In genomic region chr17:5077781-5078105, GRCh38 we compare ENCODE assay signal across 9 cellular contexts. TPM values are rescaled to one million over a fixed set of nuclear protein-coding genes. Genes with fewer than 3 reads are reported as not detected.
DNase-seq lines count a peak whose midpoint lies in the region; ATAC-seq and TF ChIP-seq lines count a peak whose summit lies in the region.
"Had no signal": no experiment of that assay in that cellular context is flagged by ENCODE, and none has a peak within 500 bp of the region (broad histone marks: within the 10 kb centered on the region; RNA-seq: fewer than 3 reads in every experiment).

No MANE protein-coding gene starts in this region.

- peak in 1 of 2 donors; percentile 9 for ATAC-seq in activated naive CD4-positive, alpha-beta T cell treated with anti-CD3 and anti-CD28 coated beads, Interleukin-2, amount 50 U/mL, for 72 hours
- ATAC-seq: Panc1 had no signal

- no peak overlapping the region for H3K18ac ChIP-seq in mesendoderm (ENCODE audit: low read length)

- TF ChIP-seq CTCF in right atrium auricular region (IDR thresholded peaks at IDR 0.05) (no peak), smooth muscle cell (IDR thresholded peaks at IDR 0.05; ENCODE audit: borderline replicate concordance, insufficient read depth, poor library complexity, severe bottlenecking) (no peak)

- no peaks in the 10 kb centered on the region for H4K20me1 ChIP-seq in GM23248 (ENCODE audit: insufficient read depth)
- H4K20me1 ChIP-seq in smooth muscle cell (ENCODE audit: low read depth) = no peaks in the 10 kb centered on the region

- H2BK120ac ChIP-seq in mesendoderm (ENCODE audit: low read depth, low read length) = no peak overlapping the region

- no peak overlapping the region for H3K4ac ChIP-seq in mesendoderm (ENCODE audit: low read depth, low read length)

- H3K79me1 ChIP-seq in mesendoderm (ENCODE audit: low read length) = no peaks in the 10 kb centered on the region

- no peak overlapping the region for H3K27ac ChIP-seq in GM23248
- peak overlapping the region; percentile 84 to 87 for H3K27ac ChIP-seq in right atrium auricular region
- no peak overlapping the region for H3K27ac ChIP-seq in smooth muscle cell (ENCODE audit: low read depth)
- no peak overlapping the region for H3K27ac ChIP-seq in mesendoderm (ENCODE audit: low read depth, low read length)

- DNase-seq in GM23248 = no peak
- DNase-seq in activated naive CD4-positive, alpha-beta T cell treated with anti-CD3 and anti-CD28 coated beads, Interleukin-2, amount 50 U/mL, for 72 hours (ENCODE audit: low spot score in 2 of 2) = peak in 1 of 2 donors; percentile 57
- no peak for DNase-seq in right atrium auricular region (ENCODE audit: low spot score)
- no peak for DNase-seq in smooth muscle cell (lab: John Stamatoyannopoulos, UW; ENCODE audit: unreplicated experiment)
- DNase-seq in iPS-NIHi7 (ENCODE audit: extremely low spot score) = no peak
- DNase-seq in HK-2 (ENCODE audit: unreplicated experiment) = no peak
- DNase-seq in mesendoderm = no peak
- DNase-seq in NCI-H526 (lab: John Stamatoyannopoulos, UW) = no peak

- H3K36me3 ChIP-seq in GM23248 (ENCODE audit: low read depth) = no peaks in the 10 kb centered on the region
- no peaks in the 10 kb centered on the region for H3K36me3 ChIP-seq in right atrium auricular region
- H3K36me3 ChIP-seq in smooth muscle cell (ENCODE audit: low read depth) = no peaks in the 10 kb centered on the region
- H3K36me3 ChIP-seq in mesendoderm (ENCODE audit: control insufficient read depth, insufficient read depth, low read length) = no peaks in the 10 kb centered on the region

- peaks cover 15 to 34% of the 10 kb centered on the region in 2 donors for H3K36me3 Mint-ChIP-seq in activated naive CD4-positive, alpha-beta T cell treated with anti-CD3 and anti-CD28 coated beads, Interleukin-2, amount 50 U/mL, for 72 hours

- no peak overlapping the region for H2BK15ac ChIP-seq in mesendoderm (replicated peaks; ENCODE audit: low read depth)

- H4K8ac ChIP-seq in mesendoderm (ENCODE audit: low read depth, low read length) = no peak overlapping the region

- no peaks in the 10 kb centered on the region for H3F3A ChIP-seq in GM23248 (ENCODE audit: insufficient read depth)
- no peaks in the 10 kb centered on the region for H3F3A ChIP-seq in smooth muscle cell (ENCODE audit: low read depth)

- in situ Hi-C loops in GM23248 (cut with MboI) = no loop called here

- H3K4me2 ChIP-seq in GM23248 (ENCODE audit: unreplicated experiment) (peak overlapping the region; percentile 93), smooth muscle cell (peak overlapping the region; percentile 57), mesendoderm (ENCODE audit: low read length) (no peak overlapping the region)

- H2AK5ac ChIP-seq in mesendoderm (ENCODE audit: low read length) = no peak overlapping the region

- H3K9me3 ChIP-seq in GM23248 (ENCODE audit: low read depth) (no peaks in the 10 kb centered on the region), right atrium auricular region (no peaks in the 10 kb centered on the region), smooth muscle cell (replicated peaks; ENCODE audit: low read depth) (no peaks in the 10 kb centered on the region)

- H3K27ac Mint-ChIP-seq in activated naive CD4-positive, alpha-beta T cell treated with anti-CD3 and anti-CD28 coated beads, Interleukin-2, amount 50 U/mL, for 72 hours = peak overlapping the region; percentile 89 to 90

- WGBS in GM23248 (ENCODE audit: low coverage in 1 of 2, low lambda C conversion rate in 2 of 2, missing lambda C conversion rate in 2 of 2), 2 experiments = 25 to 27% methylated on average over 14 of the region's 14 CpGs
- 85% methylated on average over 14 of the region's 14 CpGs for WGBS in smooth muscle cell (ENCODE audit: low lambda C conversion rate)
- WGBS in mesendoderm (ENCODE audit: extremely low coverage, insufficient coverage, low lambda C conversion rate) = no CpG with 5 or more reads among the region's 14 CpGs

- H3K9me3 Mint-ChIP-seq in activated naive CD4-positive, alpha-beta T cell treated with anti-CD3 and anti-CD28 coated beads, Interleukin-2, amount 50 U/mL, for 72 hours = peaks cover 2 to 11% of the 10 kb centered on the region in 2 donors

- H4K5ac ChIP-seq in mesendoderm (ENCODE audit: low read length) = no peak overlapping the region

- H3K9ac ChIP-seq in GM23248 = peak overlapping the region; percentile 78
- H3K9ac ChIP-seq in smooth muscle cell (ENCODE audit: low read depth) = no peak overlapping the region
- no peak overlapping the region for H3K9ac ChIP-seq in mesendoderm (ENCODE audit: low read length)

- H3K79me2 ChIP-seq in GM23248 (ENCODE audit: insufficient read depth) = peaks cover 11% of the 10 kb centered on the region; the same call in 1 of the 2 replicates
- H3K79me2 ChIP-seq in smooth muscle cell (ENCODE audit: low read depth) = no peaks in the 10 kb centered on the region
- no peaks in the 10 kb centered on the region for H3K79me2 ChIP-seq in mesendoderm (ENCODE audit: control insufficient read depth, insufficient read depth, low read length)

- 0 out of 2 replicates have a peak, but pooled peaks cover 9% of the 10 kb centered on the region for H3K27me3 ChIP-seq in GM23248 (replicated peaks; ENCODE audit: insufficient read depth)
- no peaks in the 10 kb centered on the region for H3K27me3 ChIP-seq in right atrium auricular region
- H3K27me3 ChIP-seq in smooth muscle cell (ENCODE audit: low read depth) = no peaks in the 10 kb centered on the region
- H3K27me3 ChIP-seq in mesendoderm (ENCODE audit: insufficient read depth, low read length, poor library complexity) = no peaks in the 10 kb centered on the region

- no peaks in the 10 kb centered on the region for H3K9me2 ChIP-seq in GM23248 (ENCODE audit: insufficient read depth)

- H2AFZ ChIP-seq in GM23248 (peak overlapping the region; percentile 99), smooth muscle cell (ENCODE audit: low read depth) (no peak overlapping the region)

- H3K56ac ChIP-seq in mesendoderm (ENCODE audit: low read length) = no peak overlapping the region

- H3K4me3 ChIP-seq in GM23248 (peak overlapping the region; percentile 82), right atrium auricular region (peak overlapping the region; percentile 76 to 85), smooth muscle cell (peak overlapping the region; percentile 32), mesendoderm (ENCODE audit: low read length) (no peak overlapping the region)

- no peak overlapping the region for H2BK5ac ChIP-seq in mesendoderm (ENCODE audit: low read length)

- H3K23ac ChIP-seq in mesendoderm (ENCODE audit: low read length) = no peak overlapping the region

- H3K4me1 ChIP-seq in GM23248 (ENCODE audit: insufficient read depth) (no peaks in the 10 kb centered on the region), right atrium auricular region (peaks cover 0 to 23% of the 10 kb centered on the region in 2 donors), smooth muscle cell (ENCODE audit: low read depth) (no peaks in the 10 kb centered on the region), mesendoderm (ENCODE audit: control insufficient read depth, low read depth, low read length) (no peaks in the 10 kb centered on the region)

RNA-seq across cellular contexts. Expression of gene ZFP3, which starts 0.5 kb away (rescaled TPM):
- 1.5 and 1.9 TPM in 2 replicates for total RNA-seq in GM23248 (2014; rRNA removed; shearing (Covaris generic))
- polyA plus RNA-seq in GM23248 (2016; fragmentation: Nextera tagmentation; extraction: Ambion mirVana) (1.8 and 2.0 TPM in 2 replicates), smooth muscle cell (0.13 and 0.56 TPM in 2 replicates)
- total RNA-seq in activated naive CD4-positive, alpha-beta T cell treated with anti-CD3 and anti-CD28 coated beads, Interleukin-2, amount 50 U/mL, for 72 hours = 1 to 10 TPM in 1 of 2 donors, under 1 TPM in 1; 0.73 to 1.7 TPM
- total RNA-seq in right atrium auricular region (1 to 10 TPM; 7.2 to 7.4 TPM), smooth muscle cell (0.22 and 0.27 TPM in 2 replicates)
- polyA plus RNA-seq in mesendoderm (2013, experiment 1 of 2) = 0.18 TPM
- 0.18 TPM for polyA plus RNA-seq in mesendoderm (2013, experiment 2 of 2)

RNA-seq across cellular contexts. Expression of gene ZNF232, which starts 33.9 kb away (rescaled TPM):
- total RNA-seq in GM23248 (2014; rRNA removed; shearing (Covaris generic)) = 5.2 and 6.1 TPM in 2 replicates
- polyA plus RNA-seq in GM23248 (2016; fragmentation: Nextera tagmentation; extraction: Ambion mirVana) (3.8 and 5.2 TPM in 2 replicates), smooth muscle cell (12.8 and 13.0 TPM in 2 replicates)
- total RNA-seq in activated naive CD4-positive, alpha-beta T cell treated with anti-CD3 and anti-CD28 coated beads, Interleukin-2, amount 50 U/mL, for 72 hours = 10 to 100 TPM; 15.5 to 19.2 TPM
- total RNA-seq in right atrium auricular region (1 to 10 TPM; 2.7 to 5.6 TPM), smooth muscle cell (11.2 and 12.5 TPM in 2 replicates)
- 38.7 TPM for polyA plus RNA-seq in mesendoderm (2013, experiment 1 of 2)
- 37.8 TPM for polyA plus RNA-seq in mesendoderm (2013, experiment 2 of 2)

RNA-seq across cellular contexts. Expression of gene USP6, which starts 38.1 kb away (rescaled TPM):
- total RNA-seq in GM23248 (2014; rRNA removed; shearing (Covaris generic)) = not detected in 2 replicates
- polyA plus RNA-seq in GM23248 (2016; fragmentation: Nextera tagmentation; extraction: Ambion mirVana) = 0.25 and 0.30 TPM in 2 replicates
- total RNA-seq in activated naive CD4-positive, alpha-beta T cell treated with anti-CD3 and anti-CD28 coated beads, Interleukin-2, amount 50 U/mL, for 72 hours = under 1 TPM in 1 of 2 donors, not detected in 1; 0.18 TPM
- not detected for total RNA-seq in right atrium auricular region
- 0.09 TPM in 1 of 2 replicates, not detected in the other for total RNA-seq in smooth muscle cell
- 0.08 and 0.09 TPM in 2 replicates for polyA plus RNA-seq in smooth muscle cell
- polyA plus RNA-seq in mesendoderm (2013, experiment 1 of 2) = 0.01 TPM
- 0.01 TPM for polyA plus RNA-seq in mesendoderm (2013, experiment 2 of 2)

RNA-seq across cellular contexts. Expression of gene SLC52A1, which starts 42.5 kb away (rescaled TPM):
- total RNA-seq in GM23248 (2014; rRNA removed; shearing (Covaris generic)) = 0.22 TPM in 1 of 2 replicates, not detected in the other
- polyA plus RNA-seq in GM23248 (2016; fragmentation: Nextera tagmentation; extraction: Ambion mirVana) = not detected in 2 replicates
- under 1 TPM; 0.20 to 0.23 TPM for total RNA-seq in activated naive CD4-positive, alpha-beta T cell treated with anti-CD3 and anti-CD28 coated beads, Interleukin-2, amount 50 U/mL, for 72 hours
- total RNA-seq in right atrium auricular region = not detected
- total RNA-seq in smooth muscle cell = 0.31 and 1.7 TPM in 2 replicates
- polyA plus RNA-seq in smooth muscle cell = 0.21 and 0.31 TPM in 2 replicates
- 0.06 TPM for polyA plus RNA-seq in mesendoderm (2013, experiment 1 of 2)
- 0.07 TPM for polyA plus RNA-seq in mesendoderm (2013, experiment 2 of 2)

Comparison
In these comparisons a context has a peak if more than half of its experiments do, and no peak if none do; other contexts are left out.
1. H3K27ac ChIP-seq: peak in right atrium auricular region (2 of 2); none in GM23248 (single experiment), smooth muscle cell (single experiment) and mesendoderm (single experiment).